Comparison of ENCODE assay signal across 28 cellular contexts in the genomic region with DNA sequence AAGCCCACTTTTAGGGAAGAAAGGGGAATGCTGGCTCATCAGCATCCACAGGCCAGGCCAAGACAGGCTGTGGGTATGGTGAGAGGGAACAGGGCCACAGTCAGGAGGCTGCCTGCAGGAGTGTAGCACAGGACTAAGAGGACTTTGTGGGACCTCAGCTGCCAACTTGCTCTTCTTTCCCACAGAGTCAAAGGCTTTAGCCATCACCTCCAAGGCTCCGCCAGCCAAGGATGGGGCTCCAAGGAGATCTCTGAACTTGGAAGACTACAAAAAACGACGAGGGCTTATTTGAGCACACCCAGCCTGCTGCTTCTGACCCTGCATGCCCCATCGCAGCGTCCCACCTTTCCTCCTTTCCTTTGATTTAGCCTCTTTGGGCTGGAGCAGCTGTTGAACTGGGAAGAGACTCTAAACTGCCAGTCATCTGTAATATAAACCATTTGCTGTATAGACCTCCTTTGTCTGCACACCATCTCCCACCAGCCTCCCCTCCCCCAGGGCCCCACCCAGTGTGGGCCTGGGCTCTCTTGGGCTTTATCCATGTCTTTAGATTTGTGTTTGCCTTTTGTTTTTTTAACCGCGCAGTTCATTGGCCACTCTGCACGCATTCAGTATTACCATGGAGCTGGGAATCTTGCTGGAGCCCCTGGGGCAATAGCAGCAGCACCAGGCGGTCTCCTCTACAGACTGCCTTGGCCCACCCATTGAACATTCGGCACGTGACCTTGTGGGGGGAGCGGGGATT.
"Had no signal": no experiment of that assay in that cellular context is flagged by ENCODE, and none has a peak within 500 bp of the region (broad histone marks: within the 10 kb centered on the region; RNA-seq: fewer than 3 reads in every experiment).

No MANE protein-coding gene starts in this region.

- H3K27ac Mint-ChIP-seq: activated naive CD4-positive, alpha-beta T cell treated with anti-CD3 and anti-CD28 coated beads, Interleukin-2, amount 10 ng/mL, durations not matched to agents 7 days and 5 days; neural progenitor cell; stimulated activated naive CD8-positive, alpha-beta T cell treated with anti-CD3 and anti-CD28 coated beads, Interleukin-15, Interleukin-2, amounts not matched to agents 100 ng/mL and 50 ng/mL, for 24 hours had no signal

- H3K27me3 Mint-ChIP-seq: activated naive CD4-positive, alpha-beta T cell treated with anti-CD3 and anti-CD28 coated beads, Interleukin-2, amount 10 ng/mL, durations not matched to agents 7 days and 5 days; naive B cell; progenitor cell of endocrine pancreas; stimulated activated naive CD8-positive, alpha-beta T cell treated with anti-CD3 and anti-CD28 coated beads, Interleukin-15, Interleukin-2, amounts not matched to agents 100 ng/mL and 50 ng/mL, for 24 hours; T-cell had no signal

- H3K27ac ChIP-seq: brain microvascular endothelial cell, coronary artery, heart right ventricle, neural progenitor cell, sigmoid colon, tibial artery, WERI-Rb-1 had no signal

- H3K4me1 ChIP-seq: neural progenitor cell, sigmoid colon, tibial artery had no signal

- H3K4me3 Mint-ChIP-seq: activated naive CD4-positive, alpha-beta T cell treated with anti-CD3 and anti-CD28 coated beads, Interleukin-2, amount 10 ng/mL, durations not matched to agents 7 days and 5 days; naive B cell; neural progenitor cell; stimulated activated naive CD8-positive, alpha-beta T cell treated with anti-CD3 and anti-CD28 coated beads, Interleukin-15, Interleukin-2, amounts not matched to agents 100 ng/mL and 50 ng/mL, for 24 hours; T-cell had no signal

- H3K4me1 Mint-ChIP-seq: neural progenitor cell had no signal

- H3K4me3 ChIP-seq: coronary artery, heart right ventricle, neural progenitor cell, sigmoid colon, smooth muscle cell, tibial artery had no signal

- H3K27me3 ChIP-seq: brain microvascular endothelial cell, heart right ventricle, neural progenitor cell, sigmoid colon, tibial artery had no signal

- ATAC-seq: heart right ventricle, left colon, T-cell had no signal

- H3K9me3 Mint-ChIP-seq: activated naive CD4-positive, alpha-beta T cell treated with anti-CD3 and anti-CD28 coated beads, Interleukin-2, amount 10 ng/mL, durations not matched to agents 7 days and 5 days; naive B cell; neural progenitor cell; stimulated activated naive CD8-positive, alpha-beta T cell treated with anti-CD3 and anti-CD28 coated beads, Interleukin-15, Interleukin-2, amounts not matched to agents 100 ng/mL and 50 ng/mL, for 24 hours; T-cell had no signal

- H3K9me3 ChIP-seq: heart right ventricle, sigmoid colon, tibial artery had no signal

- DNase-seq: activated CD4-positive, alpha-beta T cell treated with anti-CD3 and anti-CD28 coated beads for 1 hour; activated CD4-positive, alpha-beta T cell treated with anti-CD3 and anti-CD28 coated beads, Interleukin-2, amount 50 U/mL, for 1 hour; activated CD8-positive, alpha-beta memory T cell treated with anti-CD3 and anti-CD28 coated beads for 24 hours; activated CD8-positive, alpha-beta memory T cell treated with anti-CD3 and anti-CD28 coated beads, Interleukin-2, amount 50 U/mL, for 48 hours; activated effector memory CD4-positive, alpha-beta T cell treated with Interleukin-2 at 50 U/mL for 16 hours; activated naive CD4-positive, alpha-beta T cell treated with anti-CD3 and anti-CD28 coated beads, Interleukin-2, amount 10 ng/mL, durations not matched to agents 7 days and 5 days; activated T-cell treated with anti-CD3 and anti-CD28 coated beads, Interleukin-2, amount 50 U/mL, for 48 hours; aorta; brain microvascular endothelial cell; central memory CD4-positive, alpha-beta T cell; erythroblast; foreskin fibroblast; heart right ventricle; islet precursor cell; left colon; mesenchymal stem cell; naive B cell; retina; sigmoid colon; stimulated activated CD4-positive, alpha-beta T cell treated with anti-CD3 and anti-CD28 coated beads, Interleukin-4, amount 100 ng/mL, for 1 hour; T-cell; tibial artery; WERI-Rb-1 had no signal
